Comparison of ENCODE assay signal across 9 cellular contexts in genomic region chr18:49032189-49032584, GRCh38.
"Had no signal": no experiment of that assay in that cellular context is flagged by ENCODE, and none has a peak within 500 bp of the region (broad histone marks: within the 10 kb centered on the region; RNA-seq: fewer than 3 reads in every experiment).

No MANE protein-coding gene starts in this region.

- H3K4me3 Mint-ChIP-seq: activated T-helper 1 cell treated with anti-CD3 and anti-CD28 coated beads, Interleukin-12 subunit alpha, Interleukin-12 subunit beta, Interleukin-2, Interleukin-4 antibody, amounts not matched to agents 30 ng/mL and 10 ng/mL and 1 ng/mL, durations not matched to agents 14 hours and 24 hours and 36 hours had no signal

- H3K9me3 ChIP-seq: adrenal gland, prostate gland, thoracic aorta had no signal

- H3K27ac ChIP-seq: adrenal gland, prostate gland, SK-N-MC, skin epidermis, thoracic aorta had no signal

- DNase-seq: activated naive CD4-positive, alpha-beta T cell; T-helper 9 cell had no signal

- H3K36me3 ChIP-seq: adrenal gland, prostate gland, thoracic aorta had no signal

- H3K4me1 ChIP-seq: adrenal gland, prostate gland had no signal

- ATAC-seq: left lobe of liver had no signal

- H3K27me3 ChIP-seq: adrenal gland had no signal

- H3K4me3 ChIP-seq: adrenal gland, prostate gland, SK-N-MC, skin epidermis, thoracic aorta had no signal
